Comparison of ENCODE assay signal across 1 cellular context in genomic region chr10:110421512-110422138, GRCh38.
TF ChIP-seq lines count a peak whose summit lies in the region.

No MANE protein-coding gene starts in this region.

TF ChIP-seq in A549, 52 proteins besides CTCF, POLR2A, EP300 and RAD21 (continued from another document):
- TF ChIP-seq RARB (CRISPR knock-in tag; IDR thresholded peaks at IDR 0.05) = no peak
- no peak for TF ChIP-seq ELK1 (IDR thresholded peaks at IDR 0.05; ENCODE audit: low read depth, low read length)
- TF ChIP-seq, protein P1, sequence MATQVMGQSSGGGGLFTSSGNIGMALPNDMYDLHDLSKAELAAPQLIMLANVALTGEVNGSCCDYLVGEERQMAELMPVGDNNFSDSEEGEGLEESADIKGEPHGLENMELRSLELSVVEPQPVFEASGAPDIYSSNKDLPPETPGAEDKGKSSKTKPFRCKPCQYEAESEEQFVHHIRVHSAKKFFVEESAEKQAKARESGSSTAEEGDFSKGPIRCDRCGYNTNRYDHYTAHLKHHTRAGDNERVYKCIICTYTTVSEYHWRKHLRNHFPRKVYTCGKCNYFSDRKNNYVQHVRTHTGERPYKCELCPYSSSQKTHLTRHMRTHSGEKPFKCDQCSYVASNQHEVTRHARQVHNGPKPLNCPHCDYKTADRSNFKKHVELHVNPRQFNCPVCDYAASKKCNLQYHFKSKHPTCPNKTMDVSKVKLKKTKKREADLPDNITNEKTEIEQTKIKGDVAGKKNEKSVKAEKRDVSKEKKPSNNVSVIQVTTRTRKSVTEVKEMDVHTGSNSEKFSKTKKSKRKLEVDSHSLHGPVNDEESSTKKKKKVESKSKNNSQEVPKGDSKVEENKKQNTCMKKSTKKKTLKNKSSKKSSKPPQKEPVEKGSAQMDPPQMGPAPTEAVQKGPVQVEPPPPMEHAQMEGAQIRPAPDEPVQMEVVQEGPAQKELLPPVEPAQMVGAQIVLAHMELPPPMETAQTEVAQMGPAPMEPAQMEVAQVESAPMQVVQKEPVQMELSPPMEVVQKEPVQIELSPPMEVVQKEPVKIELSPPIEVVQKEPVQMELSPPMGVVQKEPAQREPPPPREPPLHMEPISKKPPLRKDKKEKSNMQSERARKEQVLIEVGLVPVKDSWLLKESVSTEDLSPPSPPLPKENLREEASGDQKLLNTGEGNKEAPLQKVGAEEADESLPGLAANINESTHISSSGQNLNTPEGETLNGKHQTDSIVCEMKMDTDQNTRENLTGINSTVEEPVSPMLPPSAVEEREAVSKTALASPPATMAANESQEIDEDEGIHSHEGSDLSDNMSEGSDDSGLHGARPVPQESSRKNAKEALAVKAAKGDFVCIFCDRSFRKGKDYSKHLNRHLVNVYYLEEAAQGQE (IDR thresholded peaks at IDR 0.05) = no peak
- no peak for TF ChIP-seq HDAC2 (IDR thresholded peaks at IDR 0.05)
- TF ChIP-seq GATA3 (IDR thresholded peaks at IDR 0.05; ENCODE audit: borderline replicate concordance) = no peak
- no peak for TF ChIP-seq RFX5 (IDR thresholded peaks at IDR 0.05)
- TF ChIP-seq KDM1A (IDR thresholded peaks at IDR 0.05; ENCODE audit: low read depth) = no peak
